ENCODE assay signal across 17 cellular contexts in genomic region chr3:64091501-64091900, GRCh38.
DNase-seq lines count a peak whose midpoint lies in the region; ATAC-seq, FAIRE-seq and TF ChIP-seq lines count a peak whose summit lies in the region.
"Had no signal": no experiment of that assay in that cellular context is flagged by ENCODE, and none has a peak within 500 bp of the region (broad histone marks: within the 10 kb centered on the region; RNA-seq: fewer than 3 reads in every experiment).

No MANE protein-coding gene starts in this region.

- H3K27ac Mint-ChIP-seq in chondrocyte (ENCODE audit: unreplicated experiment) (peak overlapping the region; percentile 19), nephron progenitor cell (peak overlapping the region; percentile 5), CD14-positive monocyte (no peak overlapping the region), T-helper 17 cell (no peak overlapping the region)
- H3K27ac Mint-ChIP-seq in CD8-positive, alpha-beta memory T cell = no peak overlapping the region
- H3K27ac Mint-ChIP-seq: CD4-positive, alpha-beta T cell had no signal

- POLR2A ChIA-PET in CD8-positive, alpha-beta memory T cell (lab: Charles Lee) = no interaction called here

- no peaks in the 10 kb centered on the region for H3K4me1 ChIP-seq in CD8-positive, alpha-beta memory T cell (ENCODE audit: insufficient read depth, low read length)

- intact Hi-C loops in CD14-positive monocyte (cut with micrococcal nuclease) = no loop called here

- H3K4me3 Mint-ChIP-seq in chondrocyte (ENCODE audit: unreplicated experiment) (no peak overlapping the region), nephron progenitor cell (no peak overlapping the region), CD14-positive monocyte (no peak overlapping the region), T-helper 17 cell (no peak overlapping the region)
- H3K4me3 Mint-ChIP-seq in CD8-positive, alpha-beta memory T cell = no peak overlapping the region
- H3K4me3 Mint-ChIP-seq: CD4-positive, alpha-beta T cell; H9 had no signal

- no peak for FAIRE-seq in D721Med (lab: Jason Lieb, UNC)
- FAIRE-seq: G401.6, GM12891, GM19239, H1, HTR-8/SVneo had no signal

- CTCF ChIA-PET in CD8-positive, alpha-beta memory T cell (lab: Charles Lee) = no interaction called here

- H3K36me3 Mint-ChIP-seq in chondrocyte (ENCODE audit: low read depth) (peaks cover 14% of the 10 kb centered on the region), nephron progenitor cell (ENCODE audit: low read depth) (peaks cover 14% of the 10 kb centered on the region), CD14-positive monocyte (no peaks in the 10 kb centered on the region), T-helper 17 cell (ENCODE audit: low read depth) (no peaks in the 10 kb centered on the region)
- H3K36me3 Mint-ChIP-seq in CD8-positive, alpha-beta memory T cell = no peaks in the 10 kb centered on the region

- peak; percentile 4 for TF ChIP-seq CTCF in D721Med (IDR thresholded peaks at IDR 0.05; ENCODE audit: insufficient read depth, missing control alignments)
- TF ChIP-seq CTCF in chondrocyte (IDR thresholded peaks at IDR 0.05) = no peak
- no peak for TF ChIP-seq CTCF in nephron progenitor cell (IDR thresholded peaks at IDR 0.05)
- no peak for TF ChIP-seq CTCF in CD14-positive monocyte (IDR thresholded peaks at IDR 0.05)

- no peaks in the 10 kb centered on the region for H3K9me3 ChIP-seq in T-helper 17 cell (ENCODE audit: control insufficient read depth, low read length, poor library complexity, severe bottlenecking)
- H3K9me3 ChIP-seq in CD8-positive, alpha-beta memory T cell (ENCODE audit: low read length) = no peaks in the 10 kb centered on the region
- H3K9me3 ChIP-seq: BE2C had no signal

- H3K27me3 Mint-ChIP-seq in chondrocyte (ENCODE audit: low read depth) (no peaks in the 10 kb centered on the region), nephron progenitor cell (ENCODE audit: low read depth, poor library complexity) (no peaks in the 10 kb centered on the region), CD14-positive monocyte (ENCODE audit: low read depth in 3 of 3) (peaks cover 0 to 3% (median 0%) of the 10 kb centered on the region in 3 donors), T-helper 17 cell (peaks cover 27% of the 10 kb centered on the region)
- H3K27me3 Mint-ChIP-seq in CD8-positive, alpha-beta memory T cell = peaks cover 7 to 15% of the 10 kb centered on the region in 2 donors

- no peaks in the 10 kb centered on the region for H3K36me3 ChIP-seq in CD8-positive, alpha-beta memory T cell (ENCODE audit: insufficient read depth, low read length)
- H3K36me3 ChIP-seq: BE2C had no signal

- no peak overlapping the region for H3K27ac ChIP-seq in CD8-positive, alpha-beta memory T cell (ENCODE audit: low read depth, low read length)

- H3K9me3 Mint-ChIP-seq in chondrocyte (ENCODE audit: low read depth) (no peaks in the 10 kb centered on the region), nephron progenitor cell (peaks cover 7% of the 10 kb centered on the region), CD14-positive monocyte (peaks cover 0 to 4% (median 2%) of the 10 kb centered on the region in 7 donors)
- no peaks in the 10 kb centered on the region for H3K9me3 Mint-ChIP-seq in CD8-positive, alpha-beta memory T cell
- H3K9me3 Mint-ChIP-seq: CD4-positive, alpha-beta T cell; H9 had no signal

- ATAC-seq in T-helper 17 cell = no peak

- H3K4me3 ChIP-seq in CD8-positive, alpha-beta memory T cell (ENCODE audit: low read length) = no peak overlapping the region

- H3K27me3 ChIP-seq in CD8-positive, alpha-beta memory T cell (ENCODE audit: insufficient read depth, low read length, poor library complexity, severe bottlenecking) = no peaks in the 10 kb centered on the region
- H3K27me3 ChIP-seq: BE2C had no signal

- no peak for DNase-seq in D721Med (ENCODE audit: insufficient read length, low spot score)
- no peak for DNase-seq in chondrocyte (ENCODE audit: low spot score)
- DNase-seq in nephron progenitor cell = no peak
- no peak for DNase-seq in CD14-positive monocyte (ENCODE audit: low spot score)
- DNase-seq in T-helper 17 cell = no peak
- no peak for DNase-seq in CD8-positive, alpha-beta memory T cell
- DNase-seq: ACHN; BE2C; C1 segment of cervical spinal cord; CD4-positive, alpha-beta T cell; H9; IMR-90 had no signal

- H3K4me1 Mint-ChIP-seq in chondrocyte (ENCODE audit: low read depth) (peaks cover 35% of the 10 kb centered on the region), nephron progenitor cell (peaks cover 48% of the 10 kb centered on the region), CD14-positive monocyte (no peaks in the 10 kb centered on the region), T-helper 17 cell (no peaks in the 10 kb centered on the region)
- no peaks in the 10 kb centered on the region for H3K4me1 Mint-ChIP-seq in CD8-positive, alpha-beta memory T cell

Comparison
In these comparisons a context has a peak if more than half of its experiments do, and no peak if none do; other contexts are left out.
1. H3K27ac Mint-ChIP-seq: peak in chondrocyte (single experiment) and nephron progenitor cell (single experiment); none in CD14-positive monocyte (0 of 7), T-helper 17 cell (single experiment) and CD8-positive, alpha-beta memory T cell (0 of 8).